Comparison of ENCODE assay signal across 15 cellular contexts in the genomic region with DNA sequence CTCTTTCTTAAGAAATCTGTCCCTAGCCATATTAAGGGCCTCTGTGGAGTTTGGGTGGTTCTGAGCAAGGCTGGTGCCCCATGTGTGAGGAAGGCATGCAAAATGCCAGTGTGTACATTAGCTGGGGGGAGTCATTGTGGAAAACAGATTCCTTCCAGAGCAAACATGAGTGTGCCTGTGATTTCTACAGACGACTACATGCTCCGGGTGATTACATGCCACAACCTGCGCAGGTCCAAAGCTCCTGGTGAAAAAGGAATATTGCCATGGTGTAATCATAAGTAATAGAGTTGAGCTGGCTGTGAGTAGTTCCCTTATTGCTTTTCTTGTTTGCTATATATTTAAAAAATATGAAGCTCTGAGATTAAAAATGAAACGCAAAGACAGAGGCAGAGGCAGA.
DNase-seq lines count a peak whose midpoint lies in the region; TF ChIP-seq lines count a peak whose summit lies in the region.
"Had no signal": no experiment of that assay in that cellular context is flagged by ENCODE, and none has a peak within 500 bp of the region (broad histone marks: within the 10 kb centered on the region; RNA-seq: fewer than 3 reads in every experiment).

No MANE protein-coding gene starts in this region.

- no peak for TF ChIP-seq EP300 in esophagus muscularis mucosa (IDR thresholded peaks at IDR 0.05)

- no peaks in the 10 kb centered on the region for H3K36me3 ChIP-seq in esophagus muscularis mucosa
- no peaks in the 10 kb centered on the region for H3K36me3 ChIP-seq in adrenal gland (replicated peaks in 1 of 2)
- H3K36me3 ChIP-seq: BLaER1 treated with 17β-estradiol and CSF1 and Interleukin-3, amounts not matched to agents 10 nM and 100 nM; HAP-1 had no signal

- no peak for TF ChIP-seq CTCF in esophagus muscularis mucosa (IDR thresholded peaks at IDR 0.05)
- TF ChIP-seq CTCF in adrenal gland (IDR thresholded peaks at IDR 0.05): no peak

- DNase-seq in NCI-H345 (lab: John Stamatoyannopoulos, UW) (peak; percentile 4), NCI-H345 treated with DMSO at 0.1 percent for 48 hours (lab: John Stamatoyannopoulos, UW; ENCODE audit: unreplicated experiment) (no peak), esophagus muscularis mucosa (ENCODE audit: extremely low spot score) (peak; percentile 64), NCI-H1092 treated with DMSO at 0.1 percent for 48 hours (lab: John Stamatoyannopoulos, UW) (no peak), adrenal gland (no peak), AG08396 (ENCODE audit: low spot score) (no peak)
- DNase-seq: 8988T; CD4-positive, CD25-positive, alpha-beta regulatory T cell; DMS53; GF-D8; HFFc6 had no signal

- WGBS in esophagus muscularis mucosa: 79% methylated on average over 4 of the region's 4 CpGs
- WGBS in adrenal gland, 4 donors: 77 to 90% (median 82%) methylated on average over 4 of the region's 4 CpGs

- TF ChIP-seq POLR2A in esophagus muscularis mucosa (IDR thresholded peaks at IDR 0.05; ENCODE audit: low read depth) (no peak), adrenal gland (IDR thresholded peaks at IDR 0.05) (no peak)

- no peak overlapping the region for H3K4me3 ChIP-seq in esophagus muscularis mucosa
- no peak overlapping the region for H3K4me3 ChIP-seq in adrenal gland
- H3K4me3 ChIP-seq: BLaER1 treated with 17β-estradiol and CSF1 and Interleukin-3, amounts not matched to agents 10 nM and 100 nM; HAP-1 had no signal

- H3K27me3 ChIP-seq in esophagus muscularis mucosa: no peaks in the 10 kb centered on the region
- no peaks in the 10 kb centered on the region for H3K27me3 ChIP-seq in adrenal gland
- H3K27me3 ChIP-seq: BLaER1 treated with 17β-estradiol and CSF1 and Interleukin-3, amounts not matched to agents 10 nM and 100 nM had no signal

- intact Hi-C loops in esophagus muscularis mucosa (cut with DNase I) (no loop called here), adrenal gland (cut with DNase I) (no loop called here)

- H3K9me3 ChIP-seq in esophagus muscularis mucosa (no peaks in the 10 kb centered on the region), adrenal gland (replicated peaks in 1 of 3) (no peaks in the 10 kb centered on the region)
- H3K9me3 ChIP-seq: BLaER1 treated with 17β-estradiol and CSF1 and Interleukin-3, amounts not matched to agents 10 nM and 100 nM; HAP-1 had no signal

- H3K27ac ChIP-seq in cingulate gyrus (ENCODE audit: low read depth, low read length) (peak overlapping the region; percentile 30), esophagus muscularis mucosa (replicated peaks in 1 of 4) (no peak overlapping the region), adrenal gland (no peak overlapping the region)
- H3K27ac ChIP-seq: BLaER1 treated with 17β-estradiol and CSF1 and Interleukin-3, amounts not matched to agents 10 nM and 100 nM; HL-60 had no signal

- no peaks in the 10 kb centered on the region for H3K4me1 ChIP-seq in esophagus muscularis mucosa
- no peaks in the 10 kb centered on the region for H3K4me1 ChIP-seq in adrenal gland (replicated peaks in 1 of 2)
- H3K4me1 ChIP-seq: HAP-1 had no signal

Comparison
In these comparisons a context has a peak if more than half of its experiments do, and no peak if none do; other contexts are left out.
1. DNase-seq: peak in NCI-H345 (single experiment) and esophagus muscularis mucosa (single experiment); none in NCI-H345 treated with DMSO at 0.1 percent for 48 hours (single experiment), NCI-H1092 treated with DMSO at 0.1 percent for 48 hours (single experiment), adrenal gland (0 of 7) and AG08396 (single experiment).